1 cellular context compared by ENCODE assay signal in the genomic region with DNA sequence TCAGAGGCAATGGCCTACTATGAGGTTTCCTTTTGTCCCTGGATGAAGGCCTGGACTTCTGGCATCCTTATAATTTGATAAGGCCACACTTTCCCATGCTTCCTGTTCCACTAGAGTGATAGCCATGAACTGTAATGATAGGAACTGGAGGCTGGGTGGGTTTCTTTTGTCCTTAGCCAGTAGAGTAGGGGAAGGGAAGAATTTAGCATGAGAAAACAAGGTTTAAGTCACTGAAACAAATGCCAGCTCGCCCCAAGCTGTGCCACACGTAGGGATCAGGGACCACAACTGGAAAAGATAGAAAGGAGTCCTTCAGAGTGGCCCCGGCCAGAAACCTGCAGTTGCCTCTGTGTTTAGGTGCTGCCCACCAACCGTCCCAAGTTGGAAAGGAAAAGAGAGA.
TF ChIP-seq lines count a peak whose summit lies in the region.

No MANE protein-coding gene starts in this region.

TF ChIP-seq in WTC11, 78 proteins besides CTCF, POLR2A, EP300 and RAD21 (continued from another document):
- TF ChIP-seq, protein P1, sequence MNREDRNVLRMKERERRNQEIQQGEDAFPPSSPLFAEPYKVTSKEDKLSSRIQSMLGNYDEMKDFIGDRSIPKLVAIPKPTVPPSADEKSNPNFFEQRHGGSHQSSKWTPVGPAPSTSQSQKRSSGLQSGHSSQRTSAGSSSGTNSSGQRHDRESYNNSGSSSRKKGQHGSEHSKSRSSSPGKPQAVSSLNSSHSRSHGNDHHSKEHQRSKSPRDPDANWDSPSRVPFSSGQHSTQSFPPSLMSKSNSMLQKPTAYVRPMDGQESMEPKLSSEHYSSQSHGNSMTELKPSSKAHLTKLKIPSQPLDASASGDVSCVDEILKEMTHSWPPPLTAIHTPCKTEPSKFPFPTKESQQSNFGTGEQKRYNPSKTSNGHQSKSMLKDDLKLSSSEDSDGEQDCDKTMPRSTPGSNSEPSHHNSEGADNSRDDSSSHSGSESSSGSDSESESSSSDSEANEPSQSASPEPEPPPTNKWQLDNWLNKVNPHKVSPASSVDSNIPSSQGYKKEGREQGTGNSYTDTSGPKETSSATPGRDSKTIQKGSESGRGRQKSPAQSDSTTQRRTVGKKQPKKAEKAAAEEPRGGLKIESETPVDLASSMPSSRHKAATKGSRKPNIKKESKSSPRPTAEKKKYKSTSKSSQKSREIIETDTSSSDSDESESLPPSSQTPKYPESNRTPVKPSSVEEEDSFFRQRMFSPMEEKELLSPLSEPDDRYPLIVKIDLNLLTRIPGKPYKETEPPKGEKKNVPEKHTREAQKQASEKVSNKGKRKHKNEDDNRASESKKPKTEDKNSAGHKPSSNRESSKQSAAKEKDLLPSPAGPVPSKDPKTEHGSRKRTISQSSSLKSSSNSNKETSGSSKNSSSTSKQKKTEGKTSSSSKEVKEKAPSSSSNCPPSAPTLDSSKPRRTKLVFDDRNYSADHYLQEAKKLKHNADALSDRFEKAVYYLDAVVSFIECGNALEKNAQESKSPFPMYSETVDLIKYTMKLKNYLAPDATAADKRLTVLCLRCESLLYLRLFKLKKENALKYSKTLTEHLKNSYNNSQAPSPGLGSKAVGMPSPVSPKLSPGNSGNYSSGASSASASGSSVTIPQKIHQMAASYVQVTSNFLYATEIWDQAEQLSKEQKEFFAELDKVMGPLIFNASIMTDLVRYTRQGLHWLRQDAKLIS (CRISPR knock-in tag; IDR thresholded peaks at IDR 0.05; ENCODE audit: borderline replicate concordance), result no peak
- no peak for TF ChIP-seq ZNF138 (CRISPR knock-in tag; conservative IDR thresholded peaks at IDR 0.05)
- TF ChIP-seq, protein P2, sequence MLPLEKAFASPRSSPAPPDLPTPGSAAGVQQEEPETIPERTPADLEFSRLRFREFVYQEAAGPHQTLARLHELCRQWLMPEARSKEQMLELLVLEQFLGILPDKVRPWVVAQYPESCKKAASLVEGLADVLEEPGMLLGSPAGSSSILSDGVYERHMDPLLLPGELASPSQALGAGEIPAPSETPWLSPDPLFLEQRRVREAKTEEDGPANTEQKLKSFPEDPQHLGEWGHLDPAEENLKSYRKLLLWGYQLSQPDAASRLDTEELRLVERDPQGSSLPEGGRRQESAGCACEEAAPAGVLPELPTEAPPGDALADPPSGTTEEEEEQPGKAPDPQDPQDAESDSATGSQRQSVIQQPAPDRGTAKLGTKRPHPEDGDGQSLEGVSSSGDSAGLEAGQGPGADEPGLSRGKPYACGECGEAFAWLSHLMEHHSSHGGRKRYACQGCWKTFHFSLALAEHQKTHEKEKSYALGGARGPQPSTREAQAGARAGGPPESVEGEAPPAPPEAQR (CRISPR knock-in tag; IDR thresholded peaks at IDR 0.05), result no peak
- TF ChIP-seq, protein P3, sequence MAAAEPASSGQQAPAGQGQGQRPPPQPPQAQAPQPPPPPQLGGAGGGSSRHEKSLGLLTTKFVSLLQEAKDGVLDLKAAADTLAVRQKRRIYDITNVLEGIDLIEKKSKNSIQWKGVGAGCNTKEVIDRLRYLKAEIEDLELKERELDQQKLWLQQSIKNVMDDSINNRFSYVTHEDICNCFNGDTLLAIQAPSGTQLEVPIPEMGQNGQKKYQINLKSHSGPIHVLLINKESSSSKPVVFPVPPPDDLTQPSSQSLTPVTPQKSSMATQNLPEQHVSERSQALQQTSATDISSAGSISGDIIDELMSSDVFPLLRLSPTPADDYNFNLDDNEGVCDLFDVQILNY (CRISPR knock-in tag; IDR thresholded peaks at IDR 0.05), result no peak
